In genomic region chr4:155509619-155510018, GRCh38 we compare ENCODE assay signal across 22 cellular contexts.
DNase-seq lines count a peak whose midpoint lies in the region; ATAC-seq and TF ChIP-seq lines count a peak whose summit lies in the region.
"Had no signal": no experiment of that assay in that cellular context is flagged by ENCODE, and none has a peak within 500 bp of the region (broad histone marks: within the 10 kb centered on the region; RNA-seq: fewer than 3 reads in every experiment).

No MANE protein-coding gene starts in this region.

- TF ChIP-seq POLR2A in uterus (IDR thresholded peaks at IDR 0.05): no peak

- H3K4me1 ChIP-seq in right cardiac atrium (ENCODE audit: control insufficient read depth, insufficient read depth, low read length) (peaks cover 3% of the 10 kb centered on the region), uterus (peaks cover 0 to 9% of the 10 kb centered on the region in 2 donors)

- H3K27me3 ChIP-seq in right cardiac atrium (ENCODE audit: control insufficient read depth, insufficient read depth) (no peaks in the 10 kb centered on the region), uterus (no peaks in the 10 kb centered on the region)
- H3K27me3 ChIP-seq: hepatocyte had no signal

- intact Hi-C loops in Right ventricle myocardium superior (cut with DNase I) (no loop called here), right cardiac atrium (cut with DNase I) (loop anchor here in 1 of 4 donors (10.0 kb wide), 1 partner anchor 75 kb away; no protein-coding TSS in a partner anchor), uterus (cut with DNase I; ENCODE audit: low total_unique reads) (no loop called here)

- H3K4me3 ChIP-seq in right cardiac atrium (ENCODE audit: low read length): no peak overlapping the region
- no peak overlapping the region for H3K4me3 ChIP-seq in cardiac fibroblast (replicated peaks in 1 of 2; ENCODE audit: low read depth in 2 of 2, low read length in 2 of 2)
- no peak overlapping the region for H3K4me3 ChIP-seq in uterus
- H3K4me3 ChIP-seq: GM12878, hepatocyte had no signal

- DNase-seq in Right ventricle myocardium superior (no peak), right cardiac atrium (no peak), cardiac fibroblast (ENCODE audit: low read depth in 2 of 2) (peak; percentile 24 to 58), iris pigment epithelial cell (ENCODE audit: low read depth) (peak; percentile 60), uterus (no peak), NCI-H1105 treated with DMSO at 0.1 percent for 48 hours (lab: John Stamatoyannopoulos, UW) (no peak)
- no peak for DNase-seq in activated naive CD4-positive, alpha-beta T cell treated with Interleukin-2 at 50 U/mL for 16 hours
- DNase-seq: activated CD4-positive, alpha-beta T cell treated with anti-CD3 and anti-CD28 coated beads, Interleukin-2, amount 10 ng/mL, durations not matched to agents 24 days and 14 days; activated naive CD8-positive, alpha-beta T cell treated with anti-CD3 and anti-CD28 coated beads, Interleukin-2, amount 50 U/mL, for 24 hours; DMS 273 treated with DMSO at 0.1 percent for 48 hours; effector memory CD8-positive, alpha-beta T cell; GDM1; mesendoderm; NCI-H2029 treated with DMSO at 0.1 percent for 48 hours; nephron progenitor cell; RPMI8226; stimulated activated CD4-positive, alpha-beta T cell treated with anti-CD3 and anti-CD28 coated beads, Interleukin-4, amount 100 ng/mL, for 24 hours; SW 1271 had no signal

- no peaks in the 10 kb centered on the region for H3K9me3 ChIP-seq in right cardiac atrium (ENCODE audit: control insufficient read depth, low read length)
- H3K9me3 ChIP-seq in uterus: no peaks in the 10 kb centered on the region

- H3K36me3 ChIP-seq in uterus: no peaks in the 10 kb centered on the region

- ATAC-seq in Right ventricle myocardium superior (ENCODE audit: poor library complexity): peak; percentile 63
- ATAC-seq in right cardiac atrium: no peak
- no peak for ATAC-seq in GM21529 (IDR thresholded peaks at IDR 0.05; ENCODE audit: unreplicated experiment)
- ATAC-seq: activated naive CD8-positive, alpha-beta T cell treated with anti-CD3 and anti-CD28 coated beads, Interleukin-2, amount 50 U/mL, for 24 hours; effector memory CD8-positive, alpha-beta T cell; GM12878 had no signal

- H3K27ac ChIP-seq in right cardiac atrium (ENCODE audit: low read length) (no peak overlapping the region), uterus (peak overlapping the region; percentile 51 to 82)
- H3K27ac ChIP-seq: C4-2B, hepatocyte had no signal

- no peak for TF ChIP-seq CTCF in cardiac fibroblast (IDR thresholded peaks at IDR 0.05; ENCODE audit: low read depth, low read length)
- TF ChIP-seq CTCF in uterus (IDR thresholded peaks at IDR 0.05): no peak

Comparison
In these comparisons a context has a peak if more than half of its experiments do, and no peak if none do; other contexts are left out.
1. DNase-seq: peak in cardiac fibroblast (2 of 2) and iris pigment epithelial cell (single experiment); none in Right ventricle myocardium superior (single experiment), right cardiac atrium (0 of 3), uterus (0 of 2), NCI-H1105 treated with DMSO at 0.1 percent for 48 hours (single experiment) and activated naive CD4-positive, alpha-beta T cell treated with Interleukin-2 at 50 U/mL for 16 hours (single experiment).